Comparison of ENCODE assay signal across 23 cellular contexts in genomic region chr2:119528036-119528435, GRCh38. TPM values are rescaled to one million over a fixed set of nuclear protein-coding genes. Genes with fewer than 3 reads are reported as not detected.
DNase-seq lines count a peak whose midpoint lies in the region; ATAC-seq, FAIRE-seq and TF ChIP-seq lines count a peak whose summit lies in the region.
"Had no signal": no experiment of that assay in that cellular context is flagged by ENCODE, and none has a peak within 500 bp of the region (broad histone marks: within the 10 kb centered on the region; RNA-seq: fewer than 3 reads in every experiment).

No MANE protein-coding gene starts in this region.

- H3K4me3 Mint-ChIP-seq in stimulated activated naive B cell treated with anti-CD40 and anti-IgM and Interleukin-4, amounts not matched to agents 10 μg/mL and 1 μg/mL and 100 μg/mL, for 72 hours = no peak overlapping the region
- H3K4me3 Mint-ChIP-seq: CD14-positive monocyte; CD4-positive, alpha-beta memory T cell; H9 had no signal

- H3K79me1 ChIP-seq in H1 (ENCODE audit: low read depth, low read length) (no peaks in the 10 kb centered on the region), mesendoderm (ENCODE audit: low read length) (no peaks in the 10 kb centered on the region)

- no peak overlapping the region for H3K27ac ChIP-seq in H1 (ENCODE audit: low read depth, low read length)
- peak overlapping the region; percentile 22 for H3K27ac ChIP-seq in mesendoderm (ENCODE audit: low read depth, low read length)
- H3K27ac ChIP-seq: BLaER1 had no signal

- H3K23me2 ChIP-seq in H1 (ENCODE audit: low read depth, low read length) = peaks cover 9% of the 10 kb centered on the region; the same call in 1 of the 2 replicates

- H3K4me3 ChIP-seq in H1 (ENCODE audit: extremely low read depth in 1 of 4, insufficient read depth in 2 of 4, low read depth in 3 of 4, low read length in 4 of 4) (no peak overlapping the region), mesendoderm (ENCODE audit: low read length) (no peak overlapping the region)
- H3K4me3 ChIP-seq: BLaER1 had no signal

- H2BK5ac ChIP-seq in H1 (ENCODE audit: low read depth, low read length) = no peak overlapping the region
- H2BK5ac ChIP-seq in mesendoderm (ENCODE audit: low read length) = no peak overlapping the region

- no peak for TF ChIP-seq EP300 in H1 (IDR thresholded peaks at IDR 0.05; ENCODE audit: borderline replicate concordance in 1 of 2, low read depth in 2 of 2, low read length in 2 of 2)

- H3K36me3 ChIP-seq in H1 (ENCODE audit: control insufficient read depth in 2 of 4, insufficient read depth in 4 of 4, low read length in 3 of 4) = no peaks in the 10 kb centered on the region
- H3K36me3 ChIP-seq in mesendoderm (ENCODE audit: control insufficient read depth, insufficient read depth, low read length) = no peaks in the 10 kb centered on the region
- H3K36me3 ChIP-seq: BLaER1 had no signal

- H3K4me1 ChIP-seq in H1 (replicated peaks in 1 of 4; ENCODE audit: control insufficient read depth in 3 of 4, insufficient read depth in 4 of 4, low read length in 3 of 4) (peaks cover 0 to 10% (median 5%) of the 10 kb centered on the region in 4 experiments; a peak in 4 of 7 replicates), mesendoderm (ENCODE audit: control insufficient read depth, low read depth, low read length) (peaks cover 2% of the 10 kb centered on the region)
- H3K4me1 ChIP-seq: BLaER1 had no signal

- H3K36me3 Mint-ChIP-seq in stimulated activated naive B cell treated with anti-CD40 and anti-IgM and Interleukin-4, amounts not matched to agents 10 μg/mL and 1 μg/mL and 100 μg/mL, for 72 hours = peaks cover 0 to 4% of the 10 kb centered on the region in 2 donors
- H3K36me3 Mint-ChIP-seq: CD14-positive monocyte had no signal

- no peak overlapping the region for H2BK15ac ChIP-seq in H1 (ENCODE audit: low read length)
- no peak overlapping the region for H2BK15ac ChIP-seq in mesendoderm (replicated peaks; ENCODE audit: low read depth)

- WGBS in H1 (ENCODE audit: extremely low coverage in 1 of 2, insufficient coverage in 1 of 2, insufficient read length in 1 of 2, insufficient replicate concordance in 2 of 2, low coverage in 1 of 2, low lambda C conversion rate in 2 of 2, missing lambda C conversion rate in 1 of 2), 2 experiments = 84% methylated on average over 2 of the region's 2 CpGs; no CpG with 5 or more reads in 1 of the 2 experiments
- WGBS in mesendoderm (ENCODE audit: extremely low coverage, insufficient coverage, low lambda C conversion rate) = no CpG with 5 or more reads among the region's 2 CpGs

- H3K9me3 ChIP-seq in H1 (ENCODE audit: insufficient read depth in 2 of 2, low read depth in 1 of 2, low read length in 1 of 2) = peaks cover 0 to 1% of the 10 kb centered on the region in 2 experiments; a peak in 1 of 4 replicates

- CTCF ChIA-PET in H1 (lab: Charles Lee; ENCODE audit: partially characterized antibody) = interaction anchor here (1.2 to 9.1 kb wide), 3 partner anchors 11 to 52 kb away, joined by 3 to 52 read pairs (median 28); no protein-coding TSS in a partner anchor

- no peak for TF ChIP-seq POLR2A in H1 (IDR thresholded peaks at IDR 0.05; ENCODE audit: control extremely low read depth in 1 of 2, low read depth in 2 of 2, low read length in 2 of 2)

- H4K5ac ChIP-seq in H1 (ENCODE audit: insufficient read length, low read depth, low read length) = no peak overlapping the region
- no peak overlapping the region for H4K5ac ChIP-seq in mesendoderm (ENCODE audit: low read length)

- POLR2A ChIA-PET in H1 (lab: Charles Lee; ENCODE audit: partially characterized antibody) = no interaction called here

- H3K27me3 ChIP-seq in H1 (replicated peaks in 1 of 4; ENCODE audit: control insufficient read depth in 3 of 4, extremely low read depth in 1 of 4, insufficient read depth in 3 of 4, low read length in 3 of 4) = peaks cover 12 to 24% (median 24%) of the 10 kb centered on the region in 4 experiments
- H3K27me3 ChIP-seq in mesendoderm (ENCODE audit: insufficient read depth, low read length, poor library complexity) = peaks cover 13% of the 10 kb centered on the region
- H3K27me3 ChIP-seq: BLaER1 had no signal

- H2BK12ac ChIP-seq in H1 (ENCODE audit: low read depth, low read length) = 0 out of 2 replicates have a peak overlapping the region, but pooled peaks have one; percentile 46

- H3K4ac ChIP-seq in H1 (replicated peaks; ENCODE audit: insufficient read length, low read depth, low read length) (no peak overlapping the region), mesendoderm (ENCODE audit: low read depth, low read length) (no peak overlapping the region)

- no peak overlapping the region for H3K56ac ChIP-seq in H1 (replicated peaks; ENCODE audit: insufficient read length, low read depth, low read length)
- no peak overlapping the region for H3K56ac ChIP-seq in mesendoderm (ENCODE audit: low read length)

- H2AFZ ChIP-seq in H1 (ENCODE audit: low read length) = no peak overlapping the region

- H3K4me2 ChIP-seq in H1 (ENCODE audit: insufficient read depth in 1 of 2, low read depth in 2 of 2, low read length in 2 of 2) (no peak overlapping the region; a peak in 1 of 4 replicates), mesendoderm (ENCODE audit: low read length) (no peak overlapping the region)
- H3K4me2 ChIP-seq: BLaER1 had no signal

- H3K9ac ChIP-seq in H1 (replicated peaks in 1 of 4; ENCODE audit: extremely low read depth in 1 of 4, low read depth in 3 of 4, low read length in 3 of 4) (no peak overlapping the region), mesendoderm (ENCODE audit: low read length) (no peak overlapping the region)
- H3K9ac ChIP-seq: BLaER1 had no signal

- H3K23ac ChIP-seq in H1 (ENCODE audit: insufficient read length) = no peak overlapping the region
- H3K23ac ChIP-seq in mesendoderm (ENCODE audit: low read length) = no peak overlapping the region

- H4K8ac ChIP-seq in H1 (ENCODE audit: extremely low read depth, insufficient read depth, low read length) = no peak overlapping the region
- no peak overlapping the region for H4K8ac ChIP-seq in mesendoderm (ENCODE audit: low read depth, low read length)

- H2BK120ac ChIP-seq in H1 (replicated peaks; ENCODE audit: low read depth, low read length) (no peak overlapping the region), mesendoderm (ENCODE audit: low read depth, low read length) (no peak overlapping the region)

- H2AK5ac ChIP-seq in H1 (ENCODE audit: low read depth, low read length) (no peak overlapping the region), mesendoderm (ENCODE audit: low read length) (no peak overlapping the region)

- H4K20me1 ChIP-seq in H1 (replicated peaks in 1 of 2; ENCODE audit: control insufficient read depth in 1 of 2, insufficient read depth in 2 of 2, low read length in 2 of 2) = no peaks in the 10 kb centered on the region
- H4K20me1 ChIP-seq: BLaER1 had no signal

- no peak overlapping the region for H3K27ac Mint-ChIP-seq in stimulated activated naive B cell treated with anti-CD40 and anti-IgM and Interleukin-4, amounts not matched to agents 10 μg/mL and 1 μg/mL and 100 μg/mL, for 72 hours
- H3K27ac Mint-ChIP-seq: CD14-positive monocyte; CD4-positive, alpha-beta memory T cell; H9 had no signal

- H3K4me1 Mint-ChIP-seq in stimulated activated naive B cell treated with anti-CD40 and anti-IgM and Interleukin-4, amounts not matched to agents 10 μg/mL and 1 μg/mL and 100 μg/mL, for 72 hours = peaks cover 0 to 5% of the 10 kb centered on the region in 2 donors
- H3K4me1 Mint-ChIP-seq: CD14-positive monocyte; CD4-positive, alpha-beta memory T cell had no signal

- FAIRE-seq in H1 (lab: Jason Lieb, UNC) = no peak
- FAIRE-seq: GM12892, GM18507 had no signal

- peak; percentile 25 for DNase-seq in NOMO-1 treated with DMSO at 0.1 percent for 48 hours (lab: John Stamatoyannopoulos, UW; ENCODE audit: unreplicated experiment)
- DNase-seq in NOMO-1 (lab: John Stamatoyannopoulos, UW; ENCODE audit: unreplicated experiment in 2 of 2) = no peak
- DNase-seq in HuH-7 (ENCODE audit: low spot score) = peak; percentile 34
- DNase-seq in H1 (ENCODE audit: low read depth in 1 of 2, low spot score in 2 of 2) = no peak
- no peak for DNase-seq in mesendoderm
- DNase-seq in NCI-H1105 (lab: John Stamatoyannopoulos, UW) = no peak
- DNase-seq in stimulated activated naive B cell treated with anti-CD40 and anti-IgM and Interleukin-4, amounts not matched to agents 10 μg/mL and 1 μg/mL and 100 μg/mL, for 72 hours = no peak
- DNase-seq: 8988T; CD4-positive, alpha-beta memory T cell; DMS153; DMS79; GDM1; GOT3; H9; KBM-7 had no signal

- no peak overlapping the region for H3K14ac ChIP-seq in H1 (ENCODE audit: insufficient read length)

- no peak for TF ChIP-seq RAD21 in H1 (IDR thresholded peaks at IDR 0.05 in 1 of 2, conservative IDR thresholded peaks at IDR 0.05 in 1 of 2; ENCODE audit: low read depth in 2 of 2, low read length in 2 of 2)

- TF ChIP-seq CTCF in H1 (IDR thresholded peaks at IDR 0.05; ENCODE audit: control extremely low read depth in 1 of 3, insufficient read depth in 1 of 3, low read depth in 1 of 3, low read length in 3 of 3) = no peak

- H3K18ac ChIP-seq in H1 (ENCODE audit: extremely low read depth, low read length) = no peak overlapping the region
- H3K18ac ChIP-seq in mesendoderm (ENCODE audit: low read length) = no peak overlapping the region

- H3K9me3 Mint-ChIP-seq in stimulated activated naive B cell treated with anti-CD40 and anti-IgM and Interleukin-4, amounts not matched to agents 10 μg/mL and 1 μg/mL and 100 μg/mL, for 72 hours = peaks cover 10 to 11% of the 10 kb centered on the region in 2 donors

- no peak for ATAC-seq in stimulated activated naive B cell treated with anti-CD40 and anti-IgM and Interleukin-4, amounts not matched to agents 10 μg/mL and 1 μg/mL and 100 μg/mL, for 72 hours (replicated peaks)
- ATAC-seq in HG03097 (IDR thresholded peaks at IDR 0.05; ENCODE audit: low FRiP score, unreplicated experiment) = no peak

- no peak overlapping the region for H2BK20ac ChIP-seq in H1 (ENCODE audit: low read length)

- peaks cover 34 to 52% of the 10 kb centered on the region in 2 donors for H3K27me3 Mint-ChIP-seq in stimulated activated naive B cell treated with anti-CD40 and anti-IgM and Interleukin-4, amounts not matched to agents 10 μg/mL and 1 μg/mL and 100 μg/mL, for 72 hours

- no peak overlapping the region for H4K91ac ChIP-seq in H1 (replicated peaks; ENCODE audit: insufficient read length, low read length)

- H3K79me2 ChIP-seq in H1 (ENCODE audit: control insufficient read depth in 1 of 2, insufficient read depth in 2 of 2, low read length in 2 of 2) = no peaks in the 10 kb centered on the region
- H3K79me2 ChIP-seq in mesendoderm (ENCODE audit: control insufficient read depth, insufficient read depth, low read length) = no peaks in the 10 kb centered on the region

RNA-seq across cellular contexts. Expression of gene SCTR, which starts 3.8 kb away (rescaled TPM):
- not detected in 2 replicates for total RNA-seq in H1 (2021; fragmentation: NEBNext Ultra II Directional; extraction: Animal tissue kit (Norgen Biotek cat#: 25700))
- 0.15 and 0.61 TPM in 2 replicates for polyA plus RNA-seq in H1 (2011; rRNA removed)
- polyA plus RNA-seq in H1 (2011; cell fraction: cytosol; rRNA removed) = 0.19 TPM
- 1.2 TPM for polyA plus RNA-seq in H1 (2011; cell fraction: nucleus; rRNA removed)
- 0.48 to 0.96 TPM (median 0.52 TPM) in 3 of 4 replicates, not detected in the other for polyA plus RNA-seq in H1 (2012, experiment 1 of 2)
- 0.08 TPM for polyA plus RNA-seq in H1 (2012, experiment 2 of 2)
- 0.02 TPM for polyA plus RNA-seq in H1 (2013, experiment 1 of 2)
- 0.07 TPM for polyA plus RNA-seq in H1 (2013, experiment 2 of 2)
- polyA minus RNA-seq in H1 (2011; rRNA and poly(A)+ RNA removed) = 0.12 and 0.25 TPM in 2 replicates
- not detected for polyA minus RNA-seq in H1 (2011; cell fraction: cytosol; rRNA and poly(A)+ RNA removed)
- polyA minus RNA-seq in H1 (2011; cell fraction: nucleus; rRNA and poly(A)+ RNA removed) = 0.40 TPM
- not detected for polyA plus RNA-seq in mesendoderm (2013, experiment 1 of 2)
- not detected for polyA plus RNA-seq in mesendoderm (2013, experiment 2 of 2)
- total RNA-seq: A673; CD4-positive, alpha-beta memory T cell; Daoy; H9 had no signal
- polyA plus RNA-seq: AG04450; CD14-positive monocyte; CD4-positive, alpha-beta memory T cell had no signal

RNA-seq across cellular contexts. Expression of gene CFAP221, which starts 16.2 kb away (rescaled TPM):
- total RNA-seq in H1 (2021; fragmentation: NEBNext Ultra II Directional; extraction: Animal tissue kit (Norgen Biotek cat#: 25700)) = 0.36 and 0.71 TPM in 2 replicates
- polyA plus RNA-seq in H1 (2011; rRNA removed) = 0.05 and 0.14 TPM in 2 replicates
- 0.18 TPM for polyA plus RNA-seq in H1 (2011; cell fraction: cytosol; rRNA removed)
- polyA plus RNA-seq in H1 (2011; cell fraction: nucleus; rRNA removed) = 0.11 TPM
- polyA plus RNA-seq in H1 (2012, experiment 1 of 2) = 0.15 to 0.58 TPM (median 0.49 TPM) in 3 of 4 replicates, not detected in the other
- polyA plus RNA-seq in H1 (2012, experiment 2 of 2) = not detected
- polyA plus RNA-seq in H1 (2013, experiment 1 of 2) = 0.36 TPM
- 0.33 TPM for polyA plus RNA-seq in H1 (2013, experiment 2 of 2)
- 1.3 TPM in 1 of 2 replicates, not detected in the other for polyA minus RNA-seq in H1 (2011; rRNA and poly(A)+ RNA removed)
- not detected for polyA minus RNA-seq in H1 (2011; cell fraction: cytosol; rRNA and poly(A)+ RNA removed)
- 0.80 TPM for polyA minus RNA-seq in H1 (2011; cell fraction: nucleus; rRNA and poly(A)+ RNA removed)
- polyA plus RNA-seq in mesendoderm (2013, experiment 1 of 2) = 0.67 TPM
- 0.87 TPM for polyA plus RNA-seq in mesendoderm (2013, experiment 2 of 2)
- total RNA-seq: CD4-positive, alpha-beta memory T cell had no signal
- polyA plus RNA-seq: AG04450; CD14-positive monocyte; CD4-positive, alpha-beta memory T cell had no signal

Comparison
In these comparisons a context has a peak if more than half of its experiments do, and no peak if none do; other contexts are left out.
1. DNase-seq: peak in NOMO-1 treated with DMSO at 0.1 percent for 48 hours (single experiment) and HuH-7 (single experiment); none in NOMO-1 (0 of 2), H1 (0 of 2), mesendoderm (single experiment), NCI-H1105 (single experiment) and stimulated activated naive B cell treated with anti-CD40 and anti-IgM and Interleukin-4, amounts not matched to agents 10 μg/mL and 1 μg/mL and 100 μg/mL, for 72 hours (single experiment).